17 cellular contexts compared by ENCODE assay signal in genomic region chr10:32031920-32032319, GRCh38. TPM values are rescaled to one million over a fixed set of nuclear protein-coding genes. Genes with fewer than 3 reads are reported as not detected.
A peak's percentile ranks its signal among the peaks of the same experiment; 100 is the strongest.
DNase-seq lines count a peak whose midpoint lies in the region; TF ChIP-seq lines count a peak whose summit lies in the region.
"Had no signal": no experiment of that assay in that cellular context is flagged by ENCODE, and none has a peak within 500 bp of the region (broad histone marks: within the 10 kb centered on the region; RNA-seq: fewer than 3 reads in every experiment).

No MANE protein-coding gene starts in this region.

- H3K9me3 Mint-ChIP-seq in activated naive CD8-positive, alpha-beta T cell (ENCODE audit: low read depth), result no peaks in the 10 kb centered on the region
- no peaks in the 10 kb centered on the region for H3K9me3 Mint-ChIP-seq in activated naive CD8-positive, alpha-beta T cell treated with anti-CD3 and anti-CD28 coated beads for 36 hours
- H3K9me3 Mint-ChIP-seq in endothelial cell (ENCODE audit: unreplicated experiment), result no peaks in the 10 kb centered on the region
- H3K9me3 Mint-ChIP-seq: CD4-positive, alpha-beta T cell; IgD-negative memory B cell had no signal

- DNase-seq in activated naive CD8-positive, alpha-beta T cell treated with anti-CD3 and anti-CD28 coated beads for 36 hours, result no peak
- no peak for DNase-seq in endothelial cell (ENCODE audit: low spot score)
- no peak for DNase-seq in effector memory CD4-positive, alpha-beta T cell
- no peak for DNase-seq in HAP-1 (ENCODE audit: low spot score in 2 of 2)
- DNase-seq in HCEC 1CT, result no peak
- DNase-seq: CD4-positive, alpha-beta T cell; DMS153; MV-4-11; NCI-H1105 treated with DMSO at 0.1 percent for 48 hours; NCI-H2029 treated with DMSO at 0.1 percent for 48 hours; NCI-H226; NCI-H510A treated with DMSO at 0.1 percent for 48 hours; NCI-H82; Peyer's patch had no signal

- in situ Hi-C loops in HAP-1 (cut with MboI; ENCODE audit: low sequenced_read_pairs), result no loop called here

- H3K27ac ChIP-seq in HEK293 (ENCODE audit: extremely low read depth, low read depth, low read length), result no peak overlapping the region
- H3K27ac ChIP-seq in effector memory CD4-positive, alpha-beta T cell (ENCODE audit: insufficient read depth, low read length, poor library complexity, severe bottlenecking), result no peak overlapping the region
- H3K27ac ChIP-seq: Peyer's patch had no signal

- H3K4me1 ChIP-seq in HEK293 (ENCODE audit: control insufficient read depth, insufficient read depth, low read length) (no peaks in the 10 kb centered on the region), HAP-1 (no peaks in the 10 kb centered on the region)
- no peaks in the 10 kb centered on the region for H3K4me1 ChIP-seq in effector memory CD4-positive, alpha-beta T cell (ENCODE audit: control insufficient read depth, insufficient read depth, low read length, poor library complexity, severe bottlenecking)
- H3K4me1 ChIP-seq: Peyer's patch had no signal

- POLR2A ChIA-PET in HEK293 (lab: Yijun Ruan, JAX), result no interaction called here

- H3K27me3 ChIP-seq in effector memory CD4-positive, alpha-beta T cell (replicated peaks; ENCODE audit: control insufficient read depth, insufficient read depth, low read length, poor library complexity, severe bottlenecking), result no peaks in the 10 kb centered on the region
- no peaks in the 10 kb centered on the region for H3K27me3 ChIP-seq in HAP-1 (ENCODE audit: low read depth)
- H3K27me3 ChIP-seq: Peyer's patch had no signal

- H3K36me3 ChIP-seq in HEK293 (ENCODE audit: control insufficient read depth in 2 of 2, insufficient read depth in 1 of 2, low read length in 2 of 2) (peaks cover 90 to 99% of the 10 kb centered on the region in 2 experiments), HAP-1 (replicated peaks) (peaks cover 90% of the 10 kb centered on the region)
- H3K36me3 ChIP-seq in effector memory CD4-positive, alpha-beta T cell (ENCODE audit: control insufficient read depth, insufficient read depth, low read length), result peaks cover 92% of the 10 kb centered on the region

- no peak overlapping the region for H3K4me3 ChIP-seq in HEK293 (ENCODE audit: low read depth, low read length)
- no peak overlapping the region for H3K4me3 ChIP-seq in effector memory CD4-positive, alpha-beta T cell (ENCODE audit: insufficient read depth, low read depth, low read length, poor library complexity, severe bottlenecking)
- no peak overlapping the region for H3K4me3 ChIP-seq in HAP-1
- H3K4me3 ChIP-seq: Peyer's patch had no signal

- H3K27ac Mint-ChIP-seq in activated naive CD8-positive, alpha-beta T cell, result peak overlapping the region; percentile 22
- H3K27ac Mint-ChIP-seq in activated naive CD8-positive, alpha-beta T cell treated with anti-CD3 and anti-CD28 coated beads for 36 hours, result no peak overlapping the region
- no peak overlapping the region for H3K27ac Mint-ChIP-seq in endothelial cell (ENCODE audit: unreplicated experiment)
- H3K27ac Mint-ChIP-seq: CD4-positive, alpha-beta T cell; IgD-negative memory B cell had no signal

- no peak overlapping the region for H3K4me3 Mint-ChIP-seq in activated naive CD8-positive, alpha-beta T cell
- no peak overlapping the region for H3K4me3 Mint-ChIP-seq in activated naive CD8-positive, alpha-beta T cell treated with anti-CD3 and anti-CD28 coated beads for 36 hours
- peak overlapping the region; percentile 4 for H3K4me3 Mint-ChIP-seq in endothelial cell (ENCODE audit: unreplicated experiment)
- H3K4me3 Mint-ChIP-seq: CD4-positive, alpha-beta T cell; IgD-negative memory B cell had no signal

- TF ChIP-seq CTCF in HEK293 (tag by site-specific recombination; IDR thresholded peaks at IDR 0.05) (no peak), endothelial cell (IDR thresholded peaks at IDR 0.05; ENCODE audit: unreplicated experiment) (no peak)

- CTCF ChIA-PET in HEK293 (lab: Yijun Ruan, JAX), result no interaction called here

- peaks cover 6% of the 10 kb centered on the region for H3K4me1 Mint-ChIP-seq in activated naive CD8-positive, alpha-beta T cell (ENCODE audit: low read depth)
- peaks cover 9% of the 10 kb centered on the region for H3K4me1 Mint-ChIP-seq in activated naive CD8-positive, alpha-beta T cell treated with anti-CD3 and anti-CD28 coated beads for 36 hours
- H3K4me1 Mint-ChIP-seq in endothelial cell (ENCODE audit: unreplicated experiment), result no peaks in the 10 kb centered on the region

- H3K27me3 Mint-ChIP-seq in activated naive CD8-positive, alpha-beta T cell, result no peaks in the 10 kb centered on the region
- no peaks in the 10 kb centered on the region for H3K27me3 Mint-ChIP-seq in activated naive CD8-positive, alpha-beta T cell treated with anti-CD3 and anti-CD28 coated beads for 36 hours
- peaks cover 4% of the 10 kb centered on the region for H3K27me3 Mint-ChIP-seq in endothelial cell (ENCODE audit: unreplicated experiment)
- H3K27me3 Mint-ChIP-seq: CD4-positive, alpha-beta T cell; IgD-negative memory B cell had no signal

- H3K9me3 ChIP-seq in HEK293 (ENCODE audit: control insufficient read depth, insufficient read depth, low read depth, low read length) (no peaks in the 10 kb centered on the region), HAP-1 (no peaks in the 10 kb centered on the region)
- H3K9me3 ChIP-seq in effector memory CD4-positive, alpha-beta T cell (ENCODE audit: control insufficient read depth, low read length), result no peaks in the 10 kb centered on the region
- H3K9me3 ChIP-seq: Peyer's patch had no signal

- peaks cover 16% of the 10 kb centered on the region for H3K36me3 Mint-ChIP-seq in activated naive CD8-positive, alpha-beta T cell
- H3K36me3 Mint-ChIP-seq in activated naive CD8-positive, alpha-beta T cell treated with anti-CD3 and anti-CD28 coated beads for 36 hours, result peaks cover 28% of the 10 kb centered on the region
- H3K36me3 Mint-ChIP-seq in endothelial cell (ENCODE audit: low read depth, unreplicated experiment), result peaks cover 44% of the 10 kb centered on the region

TF ChIP-seq in HEK293, 187 proteins besides CTCF, POLR2A, EP300 and RAD21:
- TF ChIP-seq ZNF549 (tag by site-specific recombination; IDR thresholded peaks at IDR 0.05) (no peak), ZNF404 (tag by site-specific recombination; IDR thresholded peaks at IDR 0.05) (no peak), ZNF791 (tag by site-specific recombination; IDR thresholded peaks at IDR 0.05) (no peak), ZXDB (tag by site-specific recombination; IDR thresholded peaks at IDR 0.05) (no peak), ZSCAN4 (tag by site-specific recombination; IDR thresholded peaks at IDR 0.05) (no peak), ZNF621 (tag by site-specific recombination; IDR thresholded peaks at IDR 0.05) (no peak), ZNF10 (tag by site-specific recombination; IDR thresholded peaks at IDR 0.05) (no peak), FEZF1 (tag by site-specific recombination; IDR thresholded peaks at IDR 0.05) (no peak), SP7 (tag by site-specific recombination; IDR thresholded peaks at IDR 0.05) (peak; percentile 94), ZNF37A (tag by site-specific recombination; IDR thresholded peaks at IDR 0.05) (no peak), ZNF629 (tag by site-specific recombination; IDR thresholded peaks at IDR 0.05) (no peak), ZNF174 (tag by site-specific recombination; IDR thresholded peaks at IDR 0.05) (no peak), ZNF2 (tag by site-specific recombination; IDR thresholded peaks at IDR 0.05) (no peak), ZFHX2 (tag by site-specific recombination; conservative IDR thresholded peaks at IDR 0.05) (0 out of 2 replicates have a peak, but pooled peaks have one; percentile 26), ZNF391 (tag by site-specific recombination; IDR thresholded peaks at IDR 0.05; ENCODE audit: borderline replicate concordance, low read depth) (no peak), KLF1 (tag by site-specific recombination; IDR thresholded peaks at IDR 0.05) (no peak), MZF1 (tag by site-specific recombination; IDR thresholded peaks at IDR 0.05; ENCODE audit: borderline replicate concordance) (no peak)
- TF ChIP-seq, protein P1, sequence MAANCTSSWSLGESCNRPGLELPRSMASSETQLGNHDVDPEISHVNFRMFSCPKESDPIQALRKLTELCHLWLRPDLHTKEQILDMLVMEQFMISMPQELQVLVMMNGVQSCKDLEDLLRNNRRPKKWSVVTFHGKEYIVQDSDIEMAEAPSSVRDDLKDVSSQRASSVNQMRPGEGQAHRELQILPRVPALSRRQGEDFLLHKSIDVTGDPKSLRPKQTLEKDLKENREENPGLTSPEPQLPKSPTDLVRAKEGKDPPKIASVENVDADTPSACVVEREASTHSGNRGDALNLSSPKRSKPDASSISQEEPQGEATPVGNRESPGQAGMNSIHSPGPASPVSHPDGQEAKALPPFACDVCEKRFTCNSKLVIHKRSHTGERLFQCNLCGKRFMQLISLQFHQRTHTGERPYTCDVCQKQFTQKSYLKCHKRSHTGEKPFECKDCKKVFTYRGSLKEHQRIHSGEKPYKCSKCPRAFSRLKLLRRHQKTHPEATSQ (tag by site-specific recombination; IDR thresholded peaks at IDR 0.05), result no peak

RNA-seq across cellular contexts. Expression of gene KIF5B, which starts 24.3 kb away (rescaled TPM):
- 10 to 100 TPM; 72.9 to 73.7 TPM for total RNA-seq in activated naive CD8-positive, alpha-beta T cell treated with anti-CD3 and anti-CD28 coated beads for 36 hours
- 102 TPM for total RNA-seq in endothelial cell (ENCODE audit: unreplicated experiment)
